10 cellular contexts compared by ENCODE assay signal in the genomic region with DNA sequence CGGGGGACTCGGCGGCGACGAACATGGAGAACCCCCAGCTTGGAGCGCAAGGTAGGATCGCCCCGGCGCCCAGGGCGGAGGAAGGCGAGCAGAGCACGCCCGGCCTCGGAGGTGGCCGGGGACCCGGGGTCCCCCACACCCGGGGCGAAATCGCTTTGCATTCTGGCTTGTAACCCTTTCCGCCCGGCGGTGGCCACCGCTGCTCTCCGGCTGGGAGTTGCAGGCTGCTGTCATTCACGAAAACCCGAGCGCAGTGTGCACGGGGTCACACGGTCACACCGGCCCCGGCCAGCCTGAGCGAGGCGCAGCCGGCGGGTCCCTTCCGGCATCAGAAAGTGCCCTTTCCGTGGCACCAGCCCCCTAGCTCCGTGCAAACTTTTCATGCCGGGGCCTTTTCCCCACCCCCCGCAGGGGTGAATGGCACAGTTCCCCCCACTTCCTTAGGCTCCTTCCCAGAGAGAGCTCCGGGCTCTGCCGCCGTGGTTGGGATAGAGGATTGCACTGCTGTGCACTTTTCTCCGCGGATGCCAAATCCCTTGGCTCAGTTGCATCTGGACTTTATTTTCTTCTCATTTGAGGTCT. TPM values are rescaled to one million over a fixed set of nuclear protein-coding genes. Genes with fewer than 3 reads are reported as not detected.
DNase-seq lines count a peak whose midpoint lies in the region; ATAC-seq and TF ChIP-seq lines count a peak whose summit lies in the region.
"Had no signal": no experiment of that assay in that cellular context is flagged by ENCODE, and none has a peak within 500 bp of the region (broad histone marks: within the 10 kb centered on the region; RNA-seq: fewer than 3 reads in every experiment).

No MANE protein-coding gene starts in this region.

- H3K9ac ChIP-seq in endodermal cell (ENCODE audit: extremely low read depth, low read length, poor library complexity, severe bottlenecking) (peak overlapping the region; percentile 58), mucosa of rectum (ENCODE audit: low read depth in 1 of 2, low read length in 2 of 2) (no peak overlapping the region)

- CTCF ChIA-PET in HEK293T (lab: Yijun Ruan, JAX) (interaction anchor here (0.5 kb wide), 1 partner anchor 202 kb away, joined by 7 read pairs; no protein-coding TSS in a partner anchor), Calu3 (lab: Charles Lee) (no interaction called here)

- H3K27me3 Mint-ChIP-seq in endodermal cell (ENCODE audit: insufficient read depth) (peaks cover 45% of the 10 kb centered on the region), Calu3 (ENCODE audit: unreplicated experiment) (peaks cover 22% of the 10 kb centered on the region)

- TF ChIP-seq CTCF in endodermal cell (conservative IDR thresholded peaks at IDR 0.05) (no peak), Calu3 (IDR thresholded peaks at IDR 0.05; ENCODE audit: unreplicated experiment) (no peak)

- H3K4me1 ChIP-seq in ACC112 (ENCODE audit: control insufficient read depth, insufficient read depth, low read length, unreplicated experiment) (no peaks in the 10 kb centered on the region), endodermal cell (ENCODE audit: control insufficient read depth, insufficient read depth, low read length) (no peaks in the 10 kb centered on the region), mucosa of rectum (ENCODE audit: control insufficient read depth in 2 of 2, insufficient read depth in 2 of 2, low read length in 2 of 2) (peaks cover 0 to 2% of the 10 kb centered on the region in 2 donors)

- BruUV-seq in Calu3 (replicated peaks; lab: Mats Ljungman, UMichigan) = no TSS peak

- intact Hi-C loops in Calu3 (cut with micrococcal nuclease; ENCODE audit: unreplicated experiment) = no loop called here

- H3K4me3 Mint-ChIP-seq in endodermal cell (peak overlapping the region; percentile 69), Calu3 (ENCODE audit: low read depth, unreplicated experiment) (no peak overlapping the region)

- H3K36me3 Mint-ChIP-seq in endodermal cell (ENCODE audit: low read depth) (no peaks in the 10 kb centered on the region), Calu3 (ENCODE audit: insufficient read depth, unreplicated experiment) (no peaks in the 10 kb centered on the region)

- no peaks in the 10 kb centered on the region for H3K9me3 Mint-ChIP-seq in endodermal cell
- H3K9me3 Mint-ChIP-seq in Calu3 (ENCODE audit: low read depth, unreplicated experiment) = no peaks in the 10 kb centered on the region

- no peak for ATAC-seq in GM21526 (IDR thresholded peaks at IDR 0.05; ENCODE audit: low FRiP score, unreplicated experiment)
- no peak for ATAC-seq in GM21528 (IDR thresholded peaks at IDR 0.05; ENCODE audit: low FRiP score, unreplicated experiment)
- ATAC-seq in HG03108 (IDR thresholded peaks at IDR 0.05; ENCODE audit: unreplicated experiment) = no peak

- 0% methylated on average over 22 to 45 of the region's 45 CpGs for WGBS in endodermal cell (ENCODE audit: insufficient coverage in 1 of 2, insufficient read length in 1 of 2), 2 experiments

- peaks cover 61% of the 10 kb centered on the region for H3K27me3 ChIP-seq in ACC112 (ENCODE audit: insufficient read depth, low read length)
- peaks cover 18% of the 10 kb centered on the region for H3K27me3 ChIP-seq in endodermal cell (ENCODE audit: control insufficient read depth, insufficient read depth, low read length, poor library complexity, severe bottlenecking)
- H3K27me3 ChIP-seq in mucosa of rectum (ENCODE audit: control insufficient read depth in 2 of 2, insufficient read depth in 2 of 2, low read length in 2 of 2) = peaks cover 14 to 15% of the 10 kb centered on the region in 2 donors

- H3K9me3 ChIP-seq in endodermal cell (ENCODE audit: control insufficient read depth, low read length) = no peaks in the 10 kb centered on the region
- H3K9me3 ChIP-seq in mucosa of rectum (ENCODE audit: control insufficient read depth in 2 of 2, low read length in 2 of 2) = no peaks in the 10 kb centered on the region

- H3K36me3 ChIP-seq in ACC112 (ENCODE audit: insufficient read depth, low read length) = no peaks in the 10 kb centered on the region
- H3K36me3 ChIP-seq in endodermal cell (ENCODE audit: control insufficient read depth, insufficient read depth, low read length) = no peaks in the 10 kb centered on the region
- H3K36me3 ChIP-seq in mucosa of rectum (ENCODE audit: control insufficient read depth in 2 of 2, insufficient read depth in 2 of 2, low read length in 2 of 2) = no peaks in the 10 kb centered on the region

- no peak overlapping the region for H2AFZ ChIP-seq in ACC112 (ENCODE audit: low read length, unreplicated experiment)

- H3K27ac ChIP-seq in ACC112 (ENCODE audit: low read depth, low read length) (no peak overlapping the region), endodermal cell (ENCODE audit: low read depth, low read length) (peak overlapping the region; percentile 90), mucosa of rectum (ENCODE audit: low read depth in 2 of 2, low read length in 2 of 2) (no peak overlapping the region)

- no peak overlapping the region for H3K27ac Mint-ChIP-seq in endodermal cell
- H3K27ac Mint-ChIP-seq in Calu3 (ENCODE audit: unreplicated experiment) = no peak overlapping the region

- H3K4me1 Mint-ChIP-seq in endodermal cell (peaks cover 46% of the 10 kb centered on the region), Calu3 (ENCODE audit: low read depth, unreplicated experiment) (no peaks in the 10 kb centered on the region)

- POLR2A ChIA-PET in HEK293T (lab: Yijun Ruan, JAX) = interaction anchor here (0.6 to 1.4 kb wide), 3 partner anchors 8 to 84 kb away, joined by 3 read pairs; no protein-coding TSS in a partner anchor

- H3K4me3 ChIP-seq in ACC112 (ENCODE audit: low read depth, low read length) (peak overlapping the region; percentile 68), endodermal cell (ENCODE audit: low read length) (peak overlapping the region; percentile 85), mucosa of rectum (ENCODE audit: low read length in 2 of 2) (peak overlapping the region; percentile 39 to 54)

- H3K79me2 ChIP-seq in ACC112 (ENCODE audit: control insufficient read depth, insufficient read depth, low read length, unreplicated experiment) = no peaks in the 10 kb centered on the region

- peak; percentile 28 for DNase-seq in HEK293T (ENCODE audit: extremely low spot score)
- peak; percentile 77 for DNase-seq in endodermal cell
- DNase-seq in Calu3 = no peak
- DNase-seq: GDM1, KG1 had no signal

TF ChIP-seq in HEK293T, 16 proteins besides CTCF, POLR2A, EP300 and RAD21:
- TF ChIP-seq L3MBTL2 (conservative IDR thresholded peaks at IDR 0.05) (0 out of 2 replicates have a peak, but pooled peaks have one; percentile 12), LEF1 (IDR thresholded peaks at IDR 0.05; ENCODE audit: borderline replicate concordance) (no peak)

RNA-seq across cellular contexts. Expression of gene KAZN, which starts 0.8 kb away (rescaled TPM):
- total RNA-seq in endodermal cell (10 to 100 TPM; 12.4 to 13.9 TPM), Calu3 (2022) (3.6 and 5.9 TPM in 2 replicates)
- polyA plus RNA-seq in endodermal cell (2013, experiment 1 of 2) = 13.3 TPM
- 12.1 TPM for polyA plus RNA-seq in endodermal cell (2013, experiment 2 of 2)
